Comparison of ENCODE assay signal across 24 cellular contexts in genomic region chr5:96388186-96388585, GRCh38. TPM values are rescaled to one million over a fixed set of nuclear protein-coding genes. Genes with fewer than 3 reads are reported as not detected.
A peak's percentile ranks its signal among the peaks of the same experiment; 100 is the strongest.
DNase-seq lines count a peak whose midpoint lies in the region; FAIRE-seq and TF ChIP-seq lines count a peak whose summit lies in the region.
"Had no signal": no experiment of that assay in that cellular context is flagged by ENCODE, and none has a peak within 500 bp of the region (broad histone marks: within the 10 kb centered on the region; RNA-seq: fewer than 3 reads in every experiment).

No MANE protein-coding gene starts in this region.

- CTCF ChIA-PET in RWPE1 (lab: Yijun Ruan, JAX), result no interaction called here

- POLR2A ChIA-PET in RWPE1 (lab: Yijun Ruan, JAX; ENCODE audit: low non-redundant PET), result no interaction called here

- H3K36me3 ChIP-seq in BE2C, result no peaks in the 10 kb centered on the region
- H3K36me3 ChIP-seq: left lung had no signal

- TF ChIP-seq POLR2A in lower leg skin (IDR thresholded peaks at IDR 0.05), result no peak

- intact Hi-C loops in lower leg skin (cut with DNase I; ENCODE audit: low total_unique reads), result no loop called here

- FAIRE-seq in HTR-8/SVneo (lab: Jason Lieb, UNC), result no peak

- TF ChIP-seq CTCF in BE2C (IDR thresholded peaks at IDR 0.05; ENCODE audit: low read depth, low read length) (no peak), fibroblast of the aortic adventitia (IDR thresholded peaks at IDR 0.05; ENCODE audit: insufficient read depth, low read length) (no peak), lower leg skin (IDR thresholded peaks at IDR 0.05) (no peak), RWPE1 (conservative IDR thresholded peaks at IDR 0.05; ENCODE audit: low read depth) (no peak)

- H3K27me3 ChIP-seq in BE2C, result no peaks in the 10 kb centered on the region
- H3K27me3 ChIP-seq: left lung had no signal

- WGBS in lower leg skin, 2 donors, result 54 to 71% methylated on average over 3 of the region's 3 CpGs

- H3K9me3 ChIP-seq in BE2C, result no peaks in the 10 kb centered on the region
- H3K9me3 ChIP-seq: left lung had no signal

- DNase-seq in BE2C (peak; percentile 43), HT1080 (ENCODE audit: low read depth) (peak; percentile 36), amniotic stem cell (lab: John Stamatoyannopoulos, UW) (peak; percentile 18), fibroblast of the aortic adventitia (ENCODE audit: low read depth) (peak; percentile 13), HTR-8/SVneo (ENCODE audit: insufficient read length, low spot score) (no peak), lower leg skin (ENCODE audit: low spot score in 2 of 2) (no peak), RWPE1 (ENCODE audit: low spot score) (no peak)
- no peak for DNase-seq in activated effector memory CD4-positive, alpha-beta T cell treated with Interleukin-2 at 50 U/mL for 16 hours
- DNase-seq: ACHN; activated CD8-positive, alpha-beta T cell treated with anti-CD3 and anti-CD28 coated beads, Interleukin-2, amount 10 ng/mL, durations not matched to agents 7 days and 5 days; activated T-cell treated with anti-CD3 and anti-CD28 coated beads for 4 hours; C1 segment of cervical spinal cord; caudate nucleus; dermis blood vessel endothelial cell; foreskin melanocyte; Karpas-422; left lung; naive B cell; NCI-H1694; NCI-H2171 treated with DMSO at 0.1 percent for 48 hours; NCI-H524; T-helper 2 cell had no signal

- 0 out of 2 replicates have a peak, but pooled peaks cover 2% of the 10 kb centered on the region for H3K4me1 ChIP-seq in BE2C
- H3K4me1 ChIP-seq: left lung had no signal

- no peak overlapping the region for H3K27ac ChIP-seq in RWPE1
- H3K27ac ChIP-seq: left lung, SK-N-MC had no signal

- H3K4me3 ChIP-seq in BE2C (ENCODE audit: low read depth, low read length), result no peak overlapping the region
- H3K4me3 ChIP-seq in fibroblast of the aortic adventitia (ENCODE audit: low read depth, low read length), result no peak overlapping the region
- no peak overlapping the region for H3K4me3 ChIP-seq in lower leg skin (ENCODE audit: low read depth, poor library complexity, severe bottlenecking)
- H3K4me3 ChIP-seq: left lung, SK-N-MC had no signal

RNA-seq across cellular contexts. Expression of gene PCSK1, which starts 44.9 kb away (rescaled TPM):
- 1.5 TPM for polyA plus RNA-seq in BE2C (2012; ENCODE audit: insufficient read depth, insufficient read length, low read depth)
- total RNA-seq in HT1080 (2014; rRNA removed; shearing (Covaris generic)), result 0.07 and 0.43 TPM in 2 replicates
- 0.18 and 0.22 TPM in 2 replicates for polyA plus RNA-seq in HT1080 (2015; cell fraction: cytosol; rRNA removed)
- polyA plus RNA-seq in HT1080 (2015; cell fraction: nucleus; rRNA removed), result 0.16 and 0.18 TPM in 2 replicates
- total RNA-seq in fibroblast of the aortic adventitia (ENCODE audit: low replicate concordance) (0.45 and 1.5 TPM in 2 replicates), lower leg skin (1 to 10 TPM in 2 of 4 donors, under 1 TPM in 1, not detected in 1; 0.65 to 1.4 (median 1.2) TPM)
- total RNA-seq: activated CD8-positive, alpha-beta T cell treated with anti-CD3 and anti-CD28 coated beads, Interleukin-2, amount 10 ng/mL, durations not matched to agents 7 days and 5 days; skeletal muscle tissue had no signal

Comparison
In these comparisons a context has a peak if more than half of its experiments do, and no peak if none do; other contexts are left out.
1. DNase-seq: peak in BE2C (single experiment), HT1080 (single experiment), amniotic stem cell (single experiment) and fibroblast of the aortic adventitia (single experiment); none in HTR-8/SVneo (single experiment), lower leg skin (0 of 2), RWPE1 (single experiment) and activated effector memory CD4-positive, alpha-beta T cell treated with Interleukin-2 at 50 U/mL for 16 hours (single experiment).